Comparison of ENCODE assay signal across 17 cellular contexts in genomic region chr10:125043824-125044658, GRCh38.
A peak's percentile ranks its signal among the peaks of the same experiment; 100 is the strongest.
DNase-seq lines count a peak whose midpoint lies in the region; FAIRE-seq and TF ChIP-seq lines count a peak whose summit lies in the region.
"Had no signal": no experiment of that assay in that cellular context is flagged by ENCODE, and none has a peak within 500 bp of the region (broad histone marks: within the 10 kb centered on the region; RNA-seq: fewer than 3 reads in every experiment).

No MANE protein-coding gene starts in this region.

- intact Hi-C loops in MCF 10A (cut with micrococcal nuclease) = loop anchor here (10.0 kb wide), 2 partner anchors 191 to 301 kb away; no protein-coding TSS in a partner anchor
- intact Hi-C loops in mammary epithelial cell (cut with micrococcal nuclease) = loop anchor here (10.0 kb wide), 2 partner anchors 249 to 331 kb away; partner anchors contain the start of gene EEF1AKMT2
- intact Hi-C loops in vagina (cut with DNase I) = no loop called here

- H3K79me2 ChIP-seq in mammary epithelial cell (ENCODE audit: insufficient read depth, low read length) (peaks cover 98% of the 10 kb centered on the region), H1 (ENCODE audit: control insufficient read depth in 1 of 2, insufficient read depth in 2 of 2, low read length in 2 of 2) (peaks cover 13 to 96% of the 10 kb centered on the region in 2 experiments)

- H2BK20ac ChIP-seq in H1 (ENCODE audit: low read length) = no peak overlapping the region; the same call in 1 of the 2 replicates

- H2BK5ac ChIP-seq in H1 (ENCODE audit: low read depth, low read length) = peak overlapping the region; percentile 46

- no peak overlapping the region for H3K23ac ChIP-seq in H1 (ENCODE audit: insufficient read length)

- H3K9ac ChIP-seq in mammary epithelial cell (ENCODE audit: insufficient read depth, low read length) (no peak overlapping the region), H1 (replicated peaks in 1 of 4; ENCODE audit: extremely low read depth in 1 of 4, low read depth in 3 of 4, low read length in 3 of 4) (no peak overlapping the region)

- H3K27me3 ChIP-seq in mammary epithelial cell (ENCODE audit: insufficient read depth, low read length) (no peaks in the 10 kb centered on the region), H1 (replicated peaks in 1 of 4; ENCODE audit: control insufficient read depth in 3 of 4, extremely low read depth in 1 of 4, insufficient read depth in 3 of 4, low read length in 3 of 4) (no peaks in the 10 kb centered on the region), vagina (no peaks in the 10 kb centered on the region)

- H3K27ac Mint-ChIP-seq in MCF 10A (ENCODE audit: low read depth, unreplicated experiment) (peak overlapping the region; percentile 69), neural crest cell (ENCODE audit: unreplicated experiment) (peak overlapping the region; percentile 43)
- H3K27ac Mint-ChIP-seq: CD8-positive, alpha-beta memory T cell; IgD-negative memory B cell; T-helper 1 cell treated with Interleukin-12 subunit alpha and Interleukin-12 subunit beta and Interleukin-4 antibody, amounts not matched to agents 30 μg/mL and 1 μg/mL, for 36 hours had no signal

- whole genome bisulfite sequencing in mammary epithelial cell (ENCODE audit: low coverage, missing lambda C conversion rate) = 85% methylated on average over 17 of the region's 17 CpGs
- WGBS in H1 (ENCODE audit: extremely low coverage in 1 of 2, insufficient coverage in 1 of 2, insufficient read length in 1 of 2, insufficient replicate concordance in 2 of 2, low coverage in 1 of 2, low lambda C conversion rate in 2 of 2, missing lambda C conversion rate in 1 of 2), 2 experiments = 91% methylated on average over 17 of the region's 17 CpGs; no CpG with 5 or more reads in 1 of the 2 experiments

- peaks cover 25% of the 10 kb centered on the region for H3K36me3 Mint-ChIP-seq in MCF 10A (ENCODE audit: insufficient read depth, unreplicated experiment)
- H3K36me3 Mint-ChIP-seq in neural crest cell (ENCODE audit: low read depth) = peaks cover 3% of the 10 kb centered on the region
- H3K36me3 Mint-ChIP-seq: CD8-positive, alpha-beta memory T cell; IgD-negative memory B cell had no signal

- no peak for TF ChIP-seq CTCF in MCF 10A (IDR thresholded peaks at IDR 0.05; ENCODE audit: unreplicated experiment)
- no peak for TF ChIP-seq CTCF in mammary epithelial cell (conservative IDR thresholded peaks at IDR 0.05 in 1 of 2, IDR thresholded peaks at IDR 0.05 in 1 of 2; ENCODE audit: extremely low read depth in 1 of 2, insufficient read depth in 1 of 2, low read depth in 1 of 2, low read length in 2 of 2)
- no peak for TF ChIP-seq CTCF in H1 (IDR thresholded peaks at IDR 0.05; ENCODE audit: control extremely low read depth in 1 of 3, insufficient read depth in 1 of 3, low read depth in 1 of 3, low read length in 3 of 3)
- TF ChIP-seq CTCF in neural crest cell (conservative IDR thresholded peaks at IDR 0.05) = no peak
- no peak for TF ChIP-seq CTCF in vagina (IDR thresholded peaks at IDR 0.05)

- H3K9me3 Mint-ChIP-seq in MCF 10A (ENCODE audit: unreplicated experiment) (no peaks in the 10 kb centered on the region), neural crest cell (no peaks in the 10 kb centered on the region)
- H3K9me3 Mint-ChIP-seq: CD8-positive, alpha-beta memory T cell; IgD-negative memory B cell; T-helper 1 cell treated with Interleukin-12 subunit alpha and Interleukin-12 subunit beta and Interleukin-4 antibody, amounts not matched to agents 30 μg/mL and 1 μg/mL, for 36 hours had no signal

- CTCF ChIA-PET in MCF 10A (lab: Yijun Ruan, JAX) (interaction anchor here (1.1 to 1.2 kb wide), 2 partner anchors 19 to 41 kb away, joined by 3 to 4 read pairs; no protein-coding TSS in a partner anchor), mammary epithelial cell (lab: Charles Lee; ENCODE audit: low non-redundant PET) (no interaction called here), H1 (lab: Charles Lee; ENCODE audit: partially characterized antibody) (interaction anchor here (0.6 to 2.9 kb wide), 8 partner anchors 8 to 294 kb away, joined by 3 to 23 read pairs (median 4); no protein-coding TSS in a partner anchor)

- peaks cover 25% of the 10 kb centered on the region for H3K79me1 ChIP-seq in H1 (ENCODE audit: low read depth, low read length)

- in situ Hi-C loops in mammary epithelial cell (cut with MboI; ENCODE audit: low sequenced_read_pairs in 2 of 2) = no loop called here

- H2AK5ac ChIP-seq in H1 (ENCODE audit: low read depth, low read length) = no peak overlapping the region

- H2BK15ac ChIP-seq in H1 (ENCODE audit: low read length) = no peak overlapping the region

- H3K9me3 ChIP-seq in mammary epithelial cell (replicated peaks; ENCODE audit: insufficient read depth, low read length) (no peaks in the 10 kb centered on the region), H1 (ENCODE audit: insufficient read depth in 2 of 2, low read depth in 1 of 2, low read length in 1 of 2) (no peaks in the 10 kb centered on the region), vagina (no peaks in the 10 kb centered on the region)

- TF ChIP-seq RAD21 in H1 (IDR thresholded peaks at IDR 0.05 in 1 of 2, conservative IDR thresholded peaks at IDR 0.05 in 1 of 2; ENCODE audit: low read depth in 2 of 2, low read length in 2 of 2) = no peak

- no peak for TF ChIP-seq EP300 in H1 (IDR thresholded peaks at IDR 0.05; ENCODE audit: borderline replicate concordance in 1 of 2, low read depth in 2 of 2, low read length in 2 of 2)

- POLR2A ChIA-PET in MCF 10A (lab: Yijun Ruan, JAX) = interaction anchor here (0.6 to 1.2 kb wide), 2 partner anchors 11 to 80 kb away, joined by 3 read pairs; no protein-coding TSS in a partner anchor
- POLR2A ChIA-PET in H1 (lab: Charles Lee; ENCODE audit: partially characterized antibody) = interaction anchor here (1.5 to 2.0 kb wide), 2 partner anchors 8 to 10 kb away, joined by 4 to 10 read pairs; no protein-coding TSS in a partner anchor

- DNase-seq in MCF 10A (ENCODE audit: unreplicated experiment) (no peak), mammary epithelial cell (no peak), H1 (ENCODE audit: low read depth in 1 of 2, low spot score in 2 of 2) (no peak), neural crest cell (ENCODE audit: low read depth, low spot score) (no peak), vagina (ENCODE audit: extremely low spot score in 2 of 2) (no peak), GOT3 (lab: John Stamatoyannopoulos, UW) (no peak), pons (ENCODE audit: low spot score) (no peak)
- DNase-seq in activated CD8-positive, alpha-beta memory T cell treated with anti-CD3 and anti-CD28 coated beads, Interleukin-2, amount 50 U/mL, for 48 hours = no peak
- DNase-seq: activated CD4-positive, CD25-positive, alpha-beta regulatory T cell; anterior cingulate cortex; CD8-positive, alpha-beta memory T cell; left colon; NCI-H1092 treated with DMSO at 0.1 percent for 48 hours had no signal

- H4K91ac ChIP-seq in H1 (replicated peaks; ENCODE audit: insufficient read length, low read length) = no peak overlapping the region

- H3K4ac ChIP-seq in H1 (replicated peaks; ENCODE audit: insufficient read length, low read depth, low read length) = no peak overlapping the region

- H3K18ac ChIP-seq in H1 (ENCODE audit: extremely low read depth, low read length) = no peak overlapping the region

- H3K4me3 Mint-ChIP-seq in MCF 10A (ENCODE audit: unreplicated experiment) (no peak overlapping the region), neural crest cell (peak overlapping the region; percentile 3)
- H3K4me3 Mint-ChIP-seq: CD8-positive, alpha-beta memory T cell; IgD-negative memory B cell; T-helper 1 cell treated with Interleukin-12 subunit alpha and Interleukin-12 subunit beta and Interleukin-4 antibody, amounts not matched to agents 30 μg/mL and 1 μg/mL, for 36 hours had no signal

- H3K4me1 Mint-ChIP-seq in MCF 10A (ENCODE audit: insufficient read depth, unreplicated experiment) = peaks cover 25% of the 10 kb centered on the region
- peaks cover 58% of the 10 kb centered on the region for H3K4me1 Mint-ChIP-seq in neural crest cell
- H3K4me1 Mint-ChIP-seq: CD8-positive, alpha-beta memory T cell; IgD-negative memory B cell had no signal

- TF ChIP-seq POLR2A in H1 (IDR thresholded peaks at IDR 0.05; ENCODE audit: control extremely low read depth in 1 of 2, low read depth in 2 of 2, low read length in 2 of 2) (no peak), vagina (IDR thresholded peaks at IDR 0.05) (no peak)

- no peak overlapping the region for H3K14ac ChIP-seq in H1 (ENCODE audit: insufficient read length)

- H3K27ac ChIP-seq in mammary epithelial cell (ENCODE audit: insufficient read depth, low read depth, low read length) (no peak overlapping the region), H1 (ENCODE audit: low read depth, low read length) (no peak overlapping the region), vagina (peak overlapping the region; percentile 27)
- H3K27ac ChIP-seq: 22Rv1 had no signal

- H4K8ac ChIP-seq in H1 (ENCODE audit: extremely low read depth, insufficient read depth, low read length) = no peak overlapping the region

- H3K36me3 ChIP-seq in mammary epithelial cell (ENCODE audit: insufficient read depth, low read length) (peaks cover 3% of the 10 kb centered on the region), H1 (ENCODE audit: control insufficient read depth in 2 of 4, insufficient read depth in 4 of 4, low read length in 3 of 4) (peaks cover 0 to 9% (median 0%) of the 10 kb centered on the region in 4 experiments; a peak in 1 of 8 replicates), vagina (no peaks in the 10 kb centered on the region)

- H2AFZ ChIP-seq in mammary epithelial cell (ENCODE audit: low read depth, low read length) = no peak overlapping the region
- no peak overlapping the region for H2AFZ ChIP-seq in H1 (ENCODE audit: low read length)

- H3K4me1 ChIP-seq in mammary epithelial cell (ENCODE audit: insufficient read depth, low read length) (peaks cover 35% of the 10 kb centered on the region), H1 (replicated peaks in 1 of 4; ENCODE audit: control insufficient read depth in 3 of 4, insufficient read depth in 4 of 4, low read length in 3 of 4) (peaks cover 10 to 28% (median 19%) of the 10 kb centered on the region in 4 experiments), vagina (peaks cover 53% of the 10 kb centered on the region)

- H3K23me2 ChIP-seq in H1 (ENCODE audit: low read depth, low read length) = no peaks in the 10 kb centered on the region; the same call in 1 of the 2 replicates

- no peak overlapping the region for H3K56ac ChIP-seq in H1 (replicated peaks; ENCODE audit: insufficient read length, low read depth, low read length)

- H3K4me3 ChIP-seq in mammary epithelial cell (replicated peaks in 1 of 3; ENCODE audit: insufficient read depth in 1 of 3, low read depth in 2 of 3, low read length in 3 of 3) (no peak overlapping the region), H1 (ENCODE audit: extremely low read depth in 1 of 4, insufficient read depth in 2 of 4, low read depth in 3 of 4, low read length in 4 of 4) (no peak overlapping the region), vagina (no peak overlapping the region)

- FAIRE-seq in H1 (lab: Jason Lieb, UNC) = no peak
- FAIRE-seq: GM12892 had no signal

- no peaks in the 10 kb centered on the region for H4K20me1 ChIP-seq in mammary epithelial cell (ENCODE audit: insufficient read depth, low read length)
- H4K20me1 ChIP-seq in H1 (replicated peaks in 1 of 2; ENCODE audit: control insufficient read depth in 1 of 2, insufficient read depth in 2 of 2, low read length in 2 of 2) = peaks cover 27 to 39% of the 10 kb centered on the region in 2 experiments

- dilution Hi-C loops in mammary epithelial cell (cut with HindIII; ENCODE audit: low sequenced_read_pairs) = loop anchor here (5.0 kb wide), 1 partner anchor 103 kb away; no protein-coding TSS in a partner anchor

- H3K27me3 Mint-ChIP-seq in MCF 10A (ENCODE audit: insufficient read depth, unreplicated experiment) = no peaks in the 10 kb centered on the region
- no peaks in the 10 kb centered on the region for H3K27me3 Mint-ChIP-seq in neural crest cell (ENCODE audit: low read depth)

- H2BK12ac ChIP-seq in H1 (ENCODE audit: low read depth, low read length) = no peak overlapping the region

- no peak overlapping the region for H2BK120ac ChIP-seq in H1 (replicated peaks; ENCODE audit: low read depth, low read length)

- no TSS peak for BruUV-seq in MCF 10A (replicated peaks; lab: Mats Ljungman, UMichigan)
- no TSS peak for BruUV-seq in mammary epithelial cell (replicated peaks; lab: Mats Ljungman, UMichigan)

- H4K5ac ChIP-seq in H1 (ENCODE audit: insufficient read length, low read depth, low read length) = no peak overlapping the region

- H3K4me2 ChIP-seq in mammary epithelial cell (ENCODE audit: insufficient read depth, low read depth, low read length) (no peak overlapping the region), H1 (ENCODE audit: insufficient read depth in 1 of 2, low read depth in 2 of 2, low read length in 2 of 2) (no peak overlapping the region)
